In the genomic region with DNA sequence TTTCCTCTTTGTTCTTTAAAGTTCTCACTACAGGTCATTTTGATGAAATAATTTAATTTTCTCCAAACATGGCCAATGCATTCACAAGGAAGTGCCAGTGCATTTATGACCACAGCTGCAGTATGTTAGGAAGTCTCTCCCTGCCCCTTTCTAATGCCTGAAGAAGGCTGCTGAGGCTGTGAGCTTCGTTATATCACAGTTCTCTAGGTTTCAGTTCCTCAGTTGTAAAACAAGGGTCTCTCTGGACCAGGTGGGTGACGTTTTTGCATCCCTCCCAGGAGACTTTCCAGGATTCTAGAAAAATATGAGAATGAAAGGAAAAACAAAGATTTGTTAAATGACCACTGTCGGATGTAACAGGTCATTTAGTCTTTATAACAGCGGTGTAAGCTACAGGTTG, we compare ENCODE assay signal across 25 cellular contexts.
"Had no signal": no experiment of that assay in that cellular context is flagged by ENCODE, and none has a peak within 500 bp of the region (broad histone marks: within the 10 kb centered on the region; RNA-seq: fewer than 3 reads in every experiment).

No MANE protein-coding gene starts in this region.

- ATAC-seq: right cardiac atrium; right lobe of liver; stimulated activated effector memory CD8-positive, alpha-beta T cell treated with anti-CD3 and anti-CD28 coated beads, Interleukin-12 subunit alpha, Interleukin-12 subunit beta, amount 100 ng/mL, for 72 hours had no signal

- H3K79me2 ChIP-seq: parathyroid adenoma had no signal

- H2AFZ ChIP-seq: neural progenitor cell, parathyroid adenoma had no signal

- H3K9me3 ChIP-seq: ovary, psoas muscle, right lobe of liver, sigmoid colon, stomach, thoracic aorta, thyroid gland, upper lobe of left lung, vagina had no signal

- FAIRE-seq: small intestine, urothelium cell line had no signal

- H3K9ac ChIP-seq: neural progenitor cell, parathyroid adenoma had no signal

- H3K4me2 ChIP-seq: neural progenitor cell had no signal

- DNase-seq: occipital lobe; ovary; posterior cingulate gyrus; psoas muscle; right cardiac atrium; right lobe of liver; sigmoid colon; small intestine; stimulated activated CD4-positive, alpha-beta T cell treated with anti-CD3 and anti-CD28 coated beads, Interleukin-15, amount 100 ng/mL, for 24 hours; stimulated activated CD4-positive, alpha-beta T cell treated with anti-CD3 and anti-CD28 coated beads, Interleukin-2, amount 100 ng/mL, for 24 hours; stimulated activated CD4-positive, alpha-beta T cell treated with anti-CD3 and anti-CD28 coated beads, Interleukin-2, amount 100 ng/mL, for 48 hours; stimulated activated CD4-positive, alpha-beta T cell treated with anti-CD3 and anti-CD28 coated beads, Interleukin-4, amount 100 ng/mL, for 24 hours; stimulated activated naive B cell treated with anti-CD40 and anti-IgM and Interleukin-4, amounts not matched to agents 10 μg/mL and 1 μg/mL and 100 μg/mL, for 72 hours; stimulated activated naive CD4-positive, alpha-beta T cell treated with Interleukin-2 at 50 U/mL for 16 hours; stomach; thyroid gland; trophoblast cell; upper lobe of left lung had no signal

- H3K36me3 ChIP-seq: neural progenitor cell, ovary, right lobe of liver, thoracic aorta, thyroid gland, upper lobe of left lung, vagina had no signal

- H3K4me1 ChIP-seq: parathyroid adenoma, psoas muscle, tibial nerve, vagina had no signal

- H3K4me3 ChIP-seq: neural progenitor cell, ovary, psoas muscle, right lobe of liver, sigmoid colon, stomach, thoracic aorta, thyroid gland, tibial nerve, upper lobe of left lung, vagina had no signal

- H3K27me3 ChIP-seq: neural progenitor cell, ovary, right lobe of liver, sigmoid colon, stomach, thyroid gland, tibial nerve, upper lobe of left lung, vagina had no signal

- H3K27ac ChIP-seq: neural progenitor cell, ovary, parathyroid adenoma, psoas muscle, right lobe of liver, sigmoid colon, thoracic aorta, thyroid gland, tibial nerve, upper lobe of left lung, vagina had no signal
